In the genomic region with DNA sequence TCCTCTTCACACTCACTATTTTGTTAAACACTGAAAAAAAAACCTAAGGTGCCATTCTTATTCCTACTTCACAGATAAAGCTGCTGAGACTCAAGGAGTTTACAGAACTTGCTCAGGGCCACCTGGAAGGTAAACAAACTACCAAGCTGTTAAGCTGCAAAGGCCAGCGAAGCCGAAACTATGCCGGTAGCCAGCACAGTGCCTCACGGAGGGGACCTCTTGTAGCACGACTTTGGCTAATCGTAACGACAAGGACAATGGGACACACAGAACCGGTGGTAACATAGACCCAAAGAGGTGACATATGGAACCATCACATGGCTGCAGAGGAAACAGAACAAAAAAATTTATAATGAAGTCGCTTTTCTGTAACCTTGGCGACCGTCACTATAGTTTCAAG, we compare ENCODE assay signal across 27 cellular contexts.
"Had no signal": no experiment of that assay in that cellular context is flagged by ENCODE, and none has a peak within 500 bp of the region (broad histone marks: within the 10 kb centered on the region; RNA-seq: fewer than 3 reads in every experiment).

No MANE protein-coding gene starts in this region.

- H3K4me1 ChIP-seq: SJSA1 had no signal

- H3K4me3 ChIP-seq: SJSA1 had no signal

- H3K9ac ChIP-seq: SK-N-SH had no signal

- H3K4me3 Mint-ChIP-seq: activated CD4-positive, alpha-beta T cell treated with anti-CD3 and anti-CD28 coated beads for 36 hours; activated CD4-positive, alpha-beta T cell treated with anti-CD3 and anti-CD28 coated beads, Interleukin-2, amount 10 ng/mL, durations not matched to agents 7 days and 5 days; activated CD8-positive, alpha-beta T cell treated with anti-CD3 and anti-CD28 coated beads, Interleukin-2, amount 10 ng/mL, durations not matched to agents 7 days and 5 days; activated naive CD4-positive, alpha-beta T cell treated with anti-CD3 and anti-CD28 coated beads for 36 hours; activated naive CD8-positive, alpha-beta T cell; activated naive CD8-positive, alpha-beta T cell treated with anti-CD3 and anti-CD28 coated beads, Interleukin-2, amount 50 U/mL, for 24 hours; activated T-cell treated with anti-CD3 and anti-CD28 coated beads, Interleukin-2, amount 50 U/mL, for 24 hours; activated T-helper 1 cell treated with anti-CD3 and anti-CD28 coated beads, Interleukin-12 subunit alpha, Interleukin-12 subunit beta, Interleukin-2, Interleukin-4 antibody, amounts not matched to agents 30 ng/mL and 10 ng/mL and 1 ng/mL, durations not matched to agents 14 hours and 24 hours and 36 hours; T-helper 1 cell treated with Interleukin-12 subunit alpha and Interleukin-12 subunit beta and Interleukin-4 antibody, amounts not matched to agents 30 μg/mL and 1 μg/mL, for 36 hours; T-helper 2 cell treated with Interferon-gamma antibody and Interleukin-4, amounts not matched to agents 5 μg/mL and 100 μg/mL, for 36 hours had no signal

- H3K36me3 Mint-ChIP-seq: activated naive CD8-positive, alpha-beta T cell had no signal

- H3K27ac ChIP-seq: brain microvascular endothelial cell, SJSA1 had no signal

- H3K36me3 ChIP-seq: SJSA1 had no signal

- H3K9me3 ChIP-seq: SJSA1, SK-N-SH had no signal

- H3K4me2 ChIP-seq: SK-N-SH had no signal

- H3K27me3 ChIP-seq: brain microvascular endothelial cell, SJSA1 had no signal

- ATAC-seq: activated CD4-positive, alpha-beta T cell treated with anti-CD3 and anti-CD28 coated beads for 36 hours; activated CD4-positive, CD25-positive, alpha-beta regulatory T cell treated with anti-CD3 and anti-CD28 coated beads, Interleukin-2, amount 50 U/mL, for 24 hours; activated CD8-positive, alpha-beta T cell treated with anti-CD3 and anti-CD28 coated beads, Interleukin-2, amount 10 ng/mL, durations not matched to agents 7 days and 5 days; activated naive CD8-positive, alpha-beta T cell treated with anti-CD3 and anti-CD28 coated beads, Interleukin-2, amount 50 U/mL, for 24 hours; Panc1 had no signal

- H3K27ac Mint-ChIP-seq: activated CD4-positive, alpha-beta T cell treated with anti-CD3 and anti-CD28 coated beads for 36 hours; activated CD4-positive, alpha-beta T cell treated with anti-CD3 and anti-CD28 coated beads, Interleukin-2, amount 10 ng/mL, durations not matched to agents 7 days and 5 days; activated CD8-positive, alpha-beta T cell treated with anti-CD3 and anti-CD28 coated beads, Interleukin-2, amount 10 ng/mL, durations not matched to agents 7 days and 5 days; activated naive CD4-positive, alpha-beta T cell treated with anti-CD3 and anti-CD28 coated beads for 36 hours; activated naive CD8-positive, alpha-beta T cell; activated naive CD8-positive, alpha-beta T cell treated with anti-CD3 and anti-CD28 coated beads, Interleukin-2, amount 50 U/mL, for 24 hours; activated T-cell treated with anti-CD3 and anti-CD28 coated beads, Interleukin-2, amount 50 U/mL, for 24 hours; activated T-helper 1 cell treated with anti-CD3 and anti-CD28 coated beads, Interleukin-12 subunit alpha, Interleukin-12 subunit beta, Interleukin-2, Interleukin-4 antibody, amounts not matched to agents 30 ng/mL and 10 ng/mL and 1 ng/mL, durations not matched to agents 14 hours and 24 hours and 36 hours; T-helper 1 cell treated with Interleukin-12 subunit alpha and Interleukin-12 subunit beta and Interleukin-4 antibody, amounts not matched to agents 30 μg/mL and 1 μg/mL, for 36 hours; T-helper 2 cell treated with Interferon-gamma antibody and Interleukin-4, amounts not matched to agents 5 μg/mL and 100 μg/mL, for 36 hours had no signal

- H3K4me1 Mint-ChIP-seq: activated CD4-positive, alpha-beta T cell treated with anti-CD3 and anti-CD28 coated beads for 36 hours; activated CD4-positive, alpha-beta T cell treated with anti-CD3 and anti-CD28 coated beads, Interleukin-2, amount 10 ng/mL, durations not matched to agents 7 days and 5 days; activated naive CD8-positive, alpha-beta T cell treated with anti-CD3 and anti-CD28 coated beads, Interleukin-2, amount 50 U/mL, for 24 hours had no signal

- DNase-seq: activated CD4-positive, alpha-beta T cell treated with anti-CD3 and anti-CD28 coated beads for 36 hours; activated CD4-positive, alpha-beta T cell treated with anti-CD3 and anti-CD28 coated beads, Interleukin-2, amount 10 ng/mL, durations not matched to agents 7 days and 5 days; activated CD4-positive, alpha-beta T cell treated with anti-CD3 and anti-CD28 coated beads, Interleukin-2, amount 50 U/mL, for 48 hours; activated CD8-positive, alpha-beta T cell treated with anti-CD3 and anti-CD28 coated beads, Interleukin-2, amount 10 ng/mL, durations not matched to agents 7 days and 5 days; activated gamma-delta T cell treated with Interleukin-2 at 50 U/mL for 16 hours; activated naive CD4-positive, alpha-beta T cell treated with anti-CD3 and anti-CD28 coated beads for 36 hours; activated naive CD8-positive, alpha-beta T cell treated with anti-CD3 and anti-CD28 coated beads, Interleukin-2, amount 50 U/mL, for 24 hours; activated T-cell treated with anti-CD3 and anti-CD28 coated beads, Interleukin-2, amount 50 U/mL, for 24 hours; brain microvascular endothelial cell; central memory CD4-positive, alpha-beta T cell; Karpas-422; NCI-H1048; NCI-H1105 treated with DMSO at 0.1 percent for 48 hours; NCI-H1436; NCI-H187; NCI-H2029 treated with DMSO at 0.1 percent for 48 hours; NCI-H2107; NCI-H345; SHP77 treated with DMSO at 0.1 percent for 48 hours; SK-N-SH had no signal

- H3K9me3 Mint-ChIP-seq: activated CD4-positive, alpha-beta T cell treated with anti-CD3 and anti-CD28 coated beads, Interleukin-2, amount 10 ng/mL, durations not matched to agents 7 days and 5 days; activated naive CD4-positive, alpha-beta T cell treated with anti-CD3 and anti-CD28 coated beads for 36 hours; activated naive CD8-positive, alpha-beta T cell treated with anti-CD3 and anti-CD28 coated beads, Interleukin-2, amount 50 U/mL, for 24 hours; activated T-cell treated with anti-CD3 and anti-CD28 coated beads, Interleukin-2, amount 50 U/mL, for 24 hours; activated T-helper 1 cell treated with anti-CD3 and anti-CD28 coated beads, Interleukin-12 subunit alpha, Interleukin-12 subunit beta, Interleukin-2, Interleukin-4 antibody, amounts not matched to agents 30 ng/mL and 10 ng/mL and 1 ng/mL, durations not matched to agents 14 hours and 24 hours and 36 hours; T-helper 1 cell treated with Interleukin-12 subunit alpha and Interleukin-12 subunit beta and Interleukin-4 antibody, amounts not matched to agents 30 μg/mL and 1 μg/mL, for 36 hours; T-helper 2 cell treated with Interferon-gamma antibody and Interleukin-4, amounts not matched to agents 5 μg/mL and 100 μg/mL, for 36 hours had no signal
